ENCODE assay signal across 10 cellular contexts in genomic region chr3:170429050-170429449, GRCh38. TPM values are rescaled to one million over a fixed set of nuclear protein-coding genes. Genes with fewer than 3 reads are reported as not detected.
DNase-seq lines count a peak whose midpoint lies in the region; ATAC-seq lines count a peak whose summit lies in the region.
"Had no signal": no experiment of that assay in that cellular context is flagged by ENCODE, and none has a peak within 500 bp of the region (broad histone marks: within the 10 kb centered on the region; RNA-seq: fewer than 3 reads in every experiment).

No MANE protein-coding gene starts in this region.

- intact Hi-C loops in posterior cingulate gyrus (cut with DNase I): no loop called here

- DNase-seq in ELR (ENCODE audit: low read depth): peak; percentile 67
- DNase-seq in SK-MEL-5 (ENCODE audit: low read depth, low spot score): peak; percentile 28
- peak; percentile 19 for DNase-seq in left kidney (ENCODE audit: low read depth, low spot score)
- DNase-seq in posterior cingulate gyrus: no peak
- no peak for DNase-seq in activated naive CD8-positive, alpha-beta T cell treated with anti-CD3 and anti-CD28 coated beads for 36 hours
- no peak for DNase-seq in activated T-cell treated with anti-CD3 and anti-CD28 coated beads, Interleukin-2, amount 50 U/mL, for 48 hours
- DNase-seq: islet precursor cell, testis had no signal

- ATAC-seq in GM21717 (IDR thresholded peaks at IDR 0.05; ENCODE audit: unreplicated experiment): peak; percentile 67
- no peak for ATAC-seq in HG02623 (IDR thresholded peaks at IDR 0.05; ENCODE audit: unreplicated experiment)

- H3K4me1 Mint-ChIP-seq in activated naive CD8-positive, alpha-beta T cell treated with anti-CD3 and anti-CD28 coated beads for 36 hours: peaks cover 16% of the 10 kb centered on the region

- no peak overlapping the region for H3K27ac Mint-ChIP-seq in activated naive CD8-positive, alpha-beta T cell treated with anti-CD3 and anti-CD28 coated beads for 36 hours

- H3K27me3 Mint-ChIP-seq in activated naive CD8-positive, alpha-beta T cell treated with anti-CD3 and anti-CD28 coated beads for 36 hours: peaks cover 17% of the 10 kb centered on the region

- in situ Hi-C loops in SK-MEL-5 (cut with HindIII; ENCODE audit: low pct_unique_long_range_greater_than_20kb, low sequenced_read_pairs): loop anchor here (10.0 kb wide), 1 partner anchor 386 kb away; no protein-coding TSS in a partner anchor

- H3K9me3 Mint-ChIP-seq in activated naive CD8-positive, alpha-beta T cell treated with anti-CD3 and anti-CD28 coated beads for 36 hours: no peaks in the 10 kb centered on the region

- H3K36me3 Mint-ChIP-seq in activated naive CD8-positive, alpha-beta T cell treated with anti-CD3 and anti-CD28 coated beads for 36 hours: no peaks in the 10 kb centered on the region

- H3K4me3 Mint-ChIP-seq in activated naive CD8-positive, alpha-beta T cell treated with anti-CD3 and anti-CD28 coated beads for 36 hours: no peak overlapping the region

RNA-seq across cellular contexts. Expression of gene CLDN11, which starts 10.4 kb away (rescaled TPM):
- not detected in 2 replicates for total RNA-seq in SK-MEL-5 (2014; rRNA removed; shearing (Covaris generic))
- polyA plus RNA-seq in SK-MEL-5 (2015; cell fraction: cytosol; rRNA removed): 0.25 and 0.32 TPM in 2 replicates
- polyA plus RNA-seq in SK-MEL-5 (2015; cell fraction: nucleus; rRNA removed): 0.19 and 0.80 TPM in 2 replicates
- total RNA-seq in activated naive CD8-positive, alpha-beta T cell treated with anti-CD3 and anti-CD28 coated beads for 36 hours: not detected

Comparison
In these comparisons a context has a peak if more than half of its experiments do, and no peak if none do; other contexts are left out.
1. DNase-seq: peak in ELR (single experiment), SK-MEL-5 (single experiment) and left kidney (single experiment); none in posterior cingulate gyrus (0 of 10), activated naive CD8-positive, alpha-beta T cell treated with anti-CD3 and anti-CD28 coated beads for 36 hours (single experiment) and activated T-cell treated with anti-CD3 and anti-CD28 coated beads, Interleukin-2, amount 50 U/mL, for 48 hours (0 of 2).